In the genomic region with DNA sequence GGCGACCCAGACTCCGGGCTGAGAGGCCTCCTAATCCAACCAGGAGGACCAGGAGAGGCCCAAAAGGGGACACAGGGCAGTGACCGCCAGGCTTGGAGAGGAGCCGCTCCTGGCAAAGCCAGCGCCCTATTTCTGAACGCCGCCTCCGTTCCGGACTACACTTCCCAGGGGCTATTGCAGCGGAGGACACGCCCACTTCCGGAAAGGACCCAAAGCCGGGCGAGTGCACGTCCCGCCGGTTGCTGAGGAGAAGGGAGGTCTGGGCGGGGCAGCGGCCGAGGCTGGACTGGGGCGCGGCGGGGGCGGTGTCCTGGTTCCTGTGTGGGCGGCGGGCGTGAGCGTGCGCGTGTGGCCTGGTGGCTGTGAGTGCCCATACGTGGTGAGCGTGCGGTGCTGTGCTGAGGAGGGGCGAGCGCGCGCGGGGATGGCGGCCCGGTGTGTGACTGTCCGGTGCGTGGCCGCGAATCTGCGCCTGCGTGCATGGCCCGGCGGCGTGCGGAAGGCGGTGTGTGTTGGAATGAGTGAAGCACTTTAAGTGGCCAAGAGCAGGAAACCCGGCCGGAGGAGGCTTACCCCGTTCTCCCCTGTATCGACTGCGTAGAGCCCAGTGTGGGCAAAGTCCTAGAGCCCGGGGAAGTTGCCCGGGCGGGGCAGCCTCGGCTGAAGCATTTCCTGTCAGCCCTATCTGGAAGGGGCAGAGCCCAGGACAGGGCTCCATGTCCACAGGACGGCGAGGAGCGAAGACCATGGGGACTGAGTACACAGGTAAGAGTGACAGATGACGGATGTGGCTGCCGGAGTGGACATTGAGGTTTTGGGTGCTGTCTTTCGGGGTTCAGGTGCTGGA, we compare ENCODE assay signal across 8 cellular contexts. TPM values are rescaled to one million over a fixed set of nuclear protein-coding genes. Genes with fewer than 3 reads are reported as not detected.
A peak's percentile ranks its signal among the peaks of the same experiment; 100 is the strongest.
DNase-seq lines count a peak whose midpoint lies in the region; ATAC-seq and TF ChIP-seq lines count a peak whose summit lies in the region.

A gene (plus strand): TSS at position 195 of the 847 bp plus-strand sequence. CDS start 2,844 bp downstream, outside the sequence.

- H3K4me3 ChIP-seq in KMS-11 (IDR thresholded peaks at IDR 0.05; ENCODE audit: insufficient read depth, low read depth, low read length) (no peak within 1 kb of the TSS), thoracic aorta (peak within 1 kb of the TSS; percentile 85)

- no peaks in the 10 kb centered on the region for H3K4me1 ChIP-seq in KMS-11 (ENCODE audit: low read depth, poor library complexity, severe bottlenecking)
- peaks cover 6 to 15% of the 10 kb centered on the region in 2 donors for H3K4me1 ChIP-seq in thoracic aorta (ENCODE audit: control insufficient read depth in 1 of 2, low read depth in 2 of 2)

- H4K20me1 ChIP-seq in KMS-11 (ENCODE audit: insufficient read depth): no peaks in the 10 kb centered on the region

- H3K27me3 ChIP-seq in KMS-11 (ENCODE audit: insufficient read depth, low read depth): no peaks in the 10 kb centered on the region
- no peaks in the 10 kb centered on the region for H3K27me3 ChIP-seq in thoracic aorta (replicated peaks; ENCODE audit: insufficient read depth)

- peak within 1 kb of the TSS; percentile 44; the same call in 1 of the 2 replicates for H3K9ac ChIP-seq in KMS-11

- H3K9me3 ChIP-seq in thoracic aorta: peaks cover 76% of the 10 kb centered on the region

- H3K27ac ChIP-seq in KMS-11 (no peak within 1 kb of the TSS), thoracic aorta (peak within 1 kb of the TSS; percentile 80 to 83)

- peak within 1 kb of the TSS; percentile 34; the same call in 1 of the 2 replicates for H3K4me2 ChIP-seq in KMS-11

- peaks cover 47% of the 10 kb centered on the region for H3K9me3 Mint-ChIP-seq in osteocyte (ENCODE audit: unreplicated experiment)

- no peak for TF ChIP-seq CTCF in KMS-11 (conservative IDR thresholded peaks at IDR 0.05; ENCODE audit: low read depth, low read length)
- TF ChIP-seq CTCF in osteocyte (IDR thresholded peaks at IDR 0.05): no peak
- no peak for TF ChIP-seq CTCF in thoracic aorta (IDR thresholded peaks at IDR 0.05)

- ATAC-seq in GM21717 (IDR thresholded peaks at IDR 0.05; ENCODE audit: unreplicated experiment): peak; percentile 95
- ATAC-seq in Right ventricle myocardium inferior: peak; percentile 100
- ATAC-seq in thoracic aorta (ENCODE audit: insufficient number of reproducible peaks, low FRiP score, low read depth): peak; percentile 90

- H3K4me3 Mint-ChIP-seq in osteocyte (ENCODE audit: unreplicated experiment): peak within 1 kb of the TSS; percentile 98

- peak within 1 kb of the TSS; percentile 97 for H2AFZ ChIP-seq in KMS-11 (ENCODE audit: low read depth)

- H3K27ac Mint-ChIP-seq in osteocyte (ENCODE audit: unreplicated experiment): peak within 1 kb of the TSS; percentile 85

- H3K27me3 Mint-ChIP-seq in osteocyte (ENCODE audit: unreplicated experiment): no peaks in the 10 kb centered on the region

- no peaks in the 10 kb centered on the region for H3K79me2 ChIP-seq in KMS-11 (ENCODE audit: insufficient read depth, low read depth)

- H3K4me1 Mint-ChIP-seq in osteocyte (ENCODE audit: unreplicated experiment): peaks cover 11% of the 10 kb centered on the region

- no peaks in the 10 kb centered on the region for H3K36me3 ChIP-seq in KMS-11 (ENCODE audit: insufficient read depth)
- H3K36me3 ChIP-seq in thoracic aorta: peaks cover 24% of the 10 kb centered on the region

- intact Hi-C loops in Right ventricle myocardium inferior (cut with DNase I): loop anchor here (2.0 to 10.0 kb wide), 3 partner anchors 27 to 163 kb away; a partner anchor contains a TSS

- peak; percentile 97 for DNase-seq in DMS53 (lab: John Stamatoyannopoulos, UW)
- peak; percentile 55 for DNase-seq in SKM-1 treated with dmso at 0.1 percent for 144 hours (lab: John Stamatoyannopoulos, UW; ENCODE audit: unreplicated experiment)
- peak; percentile 80 for DNase-seq in activated naive CD8-positive, alpha-beta T cell treated with anti-CD3 and anti-CD28 coated beads, Interleukin-2, amount 50 U/mL, for 16 hours (ENCODE audit: low read depth, low spot score)
- DNase-seq in Right ventricle myocardium inferior (ENCODE audit: missing footprints): peak; percentile 96
- DNase-seq in osteocyte (ENCODE audit: extremely low spot score, unreplicated experiment): peak; percentile 96
- DNase-seq in thoracic aorta (ENCODE audit: low spot score): peak; percentile 85

- H3K36me3 Mint-ChIP-seq in osteocyte (ENCODE audit: unreplicated experiment): peaks cover 50% of the 10 kb centered on the region

RNA-seq across cellular contexts. Expression of the gene that starts here (rescaled TPM):
- total RNA-seq in Right ventricle myocardium inferior (2.9 TPM), osteocyte (3.4 and 4.4 TPM in 2 replicates), thoracic aorta (1 to 10 TPM; 4.1 to 5.7 TPM)
